In genomic region chr9:96056221-96056620, GRCh38 we compare ENCODE assay signal across 19 cellular contexts.
"Had no signal": no experiment of that assay in that cellular context is flagged by ENCODE, and none has a peak within 500 bp of the region (broad histone marks: within the 10 kb centered on the region; RNA-seq: fewer than 3 reads in every experiment).

No MANE protein-coding gene starts in this region.

- H3K27me3 ChIP-seq: ascending aorta, breast epithelium, left lung, suprapubic skin, upper lobe of right lung had no signal

- H3K4me3 ChIP-seq: ascending aorta, breast epithelium, left lung, mucosa of descending colon, suprapubic skin, upper lobe of right lung had no signal

- H3K9me3 ChIP-seq: ascending aorta, breast epithelium, left lung, mucosa of descending colon, suprapubic skin, upper lobe of right lung had no signal

- H3K4me1 ChIP-seq: breast epithelium, suprapubic skin had no signal

- H3K27me3 Mint-ChIP-seq: activated CD4-positive, alpha-beta T cell treated with anti-CD3 and anti-CD28 coated beads, Interleukin-2, amount 10 ng/mL, durations not matched to agents 24 days and 14 days had no signal

- DNase-seq: activated B cell treated with CpG ODN at 0.5 μM for 24 hours; activated CD4-positive, alpha-beta T cell treated with anti-CD3 and anti-CD28 coated beads, Interleukin-2, amount 10 ng/mL, durations not matched to agents 24 days and 14 days; activated CD8-positive, alpha-beta memory T cell treated with anti-CD3 and anti-CD28 coated beads, Interleukin-2, amount 50 U/mL, for 48 hours; activated gamma-delta T cell treated with Interleukin-2 at 50 U/mL for 16 hours; activated T-cell treated with anti-CD3 and anti-CD28 coated beads, Interleukin-2, amount 50 U/mL, for 72 hours; dermis blood vessel endothelial cell; hippocampal formation; kidney; left lung; mammary epithelial cell; mucosa of descending colon; naive thymus-derived CD4-positive, alpha-beta T cell; retina; stimulated activated CD4-positive, alpha-beta T cell treated with anti-CD3 and anti-CD28 coated beads, Interleukin-4, amount 100 ng/mL, for 24 hours; stimulated activated naive CD8-positive, alpha-beta T cell treated with anti-CD3 and anti-CD28 coated beads, Interleukin-15, Interleukin-2, amounts not matched to agents 100 U/mL and 50 U/mL, for 24 hours; upper lobe of right lung had no signal

- H3K27ac Mint-ChIP-seq: activated B cell treated with CpG ODN at 0.5 μM for 24 hours; activated CD4-positive, alpha-beta T cell treated with anti-CD3 and anti-CD28 coated beads, Interleukin-2, amount 10 ng/mL, durations not matched to agents 24 days and 14 days; activated T-cell treated with anti-CD3 and anti-CD28 coated beads, Interleukin-2, amount 50 U/mL, for 72 hours had no signal

- ATAC-seq: left lung; mucosa of descending colon; naive thymus-derived CD4-positive, alpha-beta T cell; stimulated activated naive CD8-positive, alpha-beta T cell treated with anti-CD3 and anti-CD28 coated beads, Interleukin-15, Interleukin-2, amounts not matched to agents 100 U/mL and 50 U/mL, for 24 hours; upper lobe of right lung had no signal

- H3K27ac ChIP-seq: ascending aorta, breast epithelium, left lung, suprapubic skin, upper lobe of right lung had no signal

- H3K4me3 Mint-ChIP-seq: activated B cell treated with CpG ODN at 0.5 μM for 24 hours; activated CD4-positive, alpha-beta T cell treated with anti-CD3 and anti-CD28 coated beads, Interleukin-2, amount 10 ng/mL, durations not matched to agents 24 days and 14 days; activated T-cell treated with anti-CD3 and anti-CD28 coated beads, Interleukin-2, amount 50 U/mL, for 72 hours; naive thymus-derived CD4-positive, alpha-beta T cell had no signal

- H3K4me1 Mint-ChIP-seq: activated B cell treated with CpG ODN at 0.5 μM for 24 hours had no signal

- H3K36me3 ChIP-seq: ascending aorta, breast epithelium, left lung, suprapubic skin, upper lobe of right lung had no signal
